Comparison of ENCODE assay signal across 25 cellular contexts in genomic region chr20:36351937-36352336, GRCh38.
"Had no signal": no experiment of that assay in that cellular context is flagged by ENCODE, and none has a peak within 500 bp of the region (broad histone marks: within the 10 kb centered on the region; RNA-seq: fewer than 3 reads in every experiment).

No MANE protein-coding gene starts in this region.

- DNase-seq: islet precursor cell; left ventricle myocardium inferior; midbrain; mucosa of descending colon; naive thymus-derived CD4-positive, alpha-beta T cell; nucleus accumbens; pancreas; retina; right cardiac atrium; sigmoid colon; small intestine; spleen; stimulated activated CD4-positive, alpha-beta T cell treated with anti-CD3 and anti-CD28 coated beads, Interleukin-4, amount 100 ng/mL, for 24 hours; stimulated activated naive CD4-positive, alpha-beta T cell; tibial artery; trophoblast cell; upper lobe of right lung had no signal

- H3K4me3 ChIP-seq: hepatocyte, left ventricle myocardium inferior, lung, mucosa of descending colon, pancreas, prostate gland, sigmoid colon, spleen, suprapubic skin, thoracic aorta, tibial artery, upper lobe of right lung had no signal

- ATAC-seq: mucosa of descending colon; naive thymus-derived CD4-positive, alpha-beta T cell; natural killer cell treated with Interleukin-12 subunit alpha and Interleukin-12 subunit beta and Interleukin-15 and Interleukin-18, amount 100 ng/mL, for 72 hours; pancreas; right cardiac atrium; stimulated activated effector memory CD8-positive, alpha-beta T cell treated with anti-CD3 and anti-CD28 coated beads, Interleukin-12 subunit alpha, Interleukin-12 subunit beta, amount 100 ng/mL, for 72 hours; upper lobe of right lung had no signal

- FAIRE-seq: pancreas, small intestine, urothelium cell line had no signal

- H3K27ac ChIP-seq: hepatocyte, left ventricle myocardium inferior, pancreas, prostate gland, sigmoid colon, spleen, suprapubic skin, thoracic aorta, tibial artery, upper lobe of right lung had no signal

- H3K9me3 ChIP-seq: left ventricle myocardium inferior, mucosa of descending colon, pancreas, prostate gland, sigmoid colon, suprapubic skin, thoracic aorta, tibial artery, upper lobe of right lung had no signal

- H3K79me2 ChIP-seq: hepatocyte had no signal

- H3K4me1 ChIP-seq: left ventricle myocardium inferior, pancreas, prostate gland, sigmoid colon, spleen, suprapubic skin, tibial artery, upper lobe of right lung had no signal

- H2AFZ ChIP-seq: hepatocyte had no signal

- H3K36me3 ChIP-seq: left ventricle myocardium inferior, pancreas, prostate gland, sigmoid colon, spleen, suprapubic skin, thoracic aorta, tibial artery, upper lobe of right lung had no signal

- H3K27me3 ChIP-seq: hepatocyte, pancreas, upper lobe of right lung had no signal

- H3K4me2 ChIP-seq: hepatocyte had no signal
